13 cellular contexts compared by ENCODE assay signal in genomic region chr11:120945042-120945441, GRCh38.
DNase-seq lines count a peak whose midpoint lies in the region; ATAC-seq, FAIRE-seq and TF ChIP-seq lines count a peak whose summit lies in the region.
"Had no signal": no experiment of that assay in that cellular context is flagged by ENCODE, and none has a peak within 500 bp of the region (broad histone marks: within the 10 kb centered on the region; RNA-seq: fewer than 3 reads in every experiment).

No MANE protein-coding gene starts in this region.

- H3K4me3 ChIP-seq in GM23338 (no peak overlapping the region), Panc1 (ENCODE audit: low read depth in 2 of 2, low read length in 2 of 2) (no peak overlapping the region), keratinocyte (ENCODE audit: control insufficient read depth in 2 of 3, extremely low read depth in 1 of 3, insufficient read depth in 2 of 3, low read depth in 1 of 3, low read length in 3 of 3) (no peak overlapping the region)

- no peak overlapping the region for H3K27ac Mint-ChIP-seq in GM23338
- H3K27ac Mint-ChIP-seq: activated T-cell treated with anti-CD3 and anti-CD28 coated beads, Interleukin-2, amount 50 U/mL, for 24 hours; CD8-positive, alpha-beta memory T cell; naive thymus-derived CD4-positive, alpha-beta T cell had no signal

- no peak overlapping the region for H3K27ac ChIP-seq in GM23338 (ENCODE audit: low read depth)
- no peak overlapping the region for H3K27ac ChIP-seq in Panc1 (ENCODE audit: low read length)
- H3K27ac ChIP-seq in keratinocyte (ENCODE audit: control insufficient read depth, insufficient read depth, low read length), result no peak overlapping the region

- POLR2A ChIA-PET in Panc1 (lab: Charles Lee), result interaction anchor here (0.5 kb wide), 1 partner anchor 735 kb away, joined by 3 read pairs; no protein-coding TSS in a partner anchor

- H3K79me2 ChIP-seq in GM23338 (replicated peaks; ENCODE audit: insufficient read depth) (no peaks in the 10 kb centered on the region), keratinocyte (ENCODE audit: control insufficient read depth, insufficient read depth, low read length) (no peaks in the 10 kb centered on the region)

- BruUV-seq in Panc1 (replicated peaks; lab: Mats Ljungman, UMichigan), result no TSS peak

- ATAC-seq in GM23338 (no peak), Panc1 (no peak), HG02870 (IDR thresholded peaks at IDR 0.05; ENCODE audit: unreplicated experiment) (no peak)
- ATAC-seq: naive thymus-derived CD4-positive, alpha-beta T cell had no signal

- H4K20me1 ChIP-seq in GM23338 (replicated peaks; ENCODE audit: insufficient read depth), result no peaks in the 10 kb centered on the region
- H4K20me1 ChIP-seq in keratinocyte (ENCODE audit: control insufficient read depth, extremely low read depth, insufficient read depth, low read length), result no peaks in the 10 kb centered on the region

- H3F3A ChIP-seq in GM23338 (replicated peaks; ENCODE audit: low read depth), result no peaks in the 10 kb centered on the region

- TF ChIP-seq CTCF in GM23338 (conservative IDR thresholded peaks at IDR 0.05; ENCODE audit: low read depth in 2 of 2) (peak; percentile 73 to 77), Panc1 (IDR thresholded peaks at IDR 0.05) (peak; percentile 56), keratinocyte (optimal IDR thresholded peaks at IDR 0.05 in 1 of 3, IDR thresholded peaks at IDR 0.05 in 1 of 3, conservative IDR thresholded peaks at IDR 0.05 in 1 of 3; ENCODE audit: extremely low read depth in 1 of 3, insufficient read depth in 2 of 3, low read length in 3 of 3) (peak; percentile 24 to 40 (median 32))

- peaks cover 11% of the 10 kb centered on the region for H3K9me3 Mint-ChIP-seq in GM23338

- H3K4me1 Mint-ChIP-seq in GM23338, result peaks cover 4% of the 10 kb centered on the region; the same call in 1 of the 3 replicates
- H3K4me1 Mint-ChIP-seq: CD8-positive, alpha-beta memory T cell; naive thymus-derived CD4-positive, alpha-beta T cell had no signal

- CTCF ChIA-PET in Panc1 (lab: Charles Lee), result interaction anchor here (0.6 to 0.7 kb wide), 2 partner anchors 346 to 432 kb away, joined by 3 to 5 read pairs; no protein-coding TSS in a partner anchor

- DNase-seq in CD1c-positive myeloid dendritic cell (ENCODE audit: extremely low spot score) (peak; percentile 14), GM23338 (ENCODE audit: low spot score) (peak; percentile 47), Panc1 (ENCODE audit: low read depth, low spot score) (no peak), keratinocyte (ENCODE audit: low read depth, low spot score) (no peak), activated gamma-delta T cell (lab: John Stamatoyannopoulos, UW) (no peak)
- DNase-seq in activated naive CD4-positive, alpha-beta T cell treated with anti-CD3 and anti-CD28 coated beads, Interleukin-2, amount 50 U/mL, for 16 hours, result no peak
- DNase-seq: activated T-cell treated with anti-CD3 and anti-CD28 coated beads, Interleukin-2, amount 50 U/mL, for 24 hours; amygdala; CD8-positive, alpha-beta memory T cell; naive thymus-derived CD4-positive, alpha-beta T cell; NCI-H1436; NCI-H748 treated with DMSO at 0.1 percent for 48 hours had no signal

- no peak overlapping the region for H3K9ac ChIP-seq in keratinocyte (ENCODE audit: control insufficient read depth, extremely low read depth, insufficient read depth, low read length)

- H3K4me3 Mint-ChIP-seq in GM23338, result no peak overlapping the region
- H3K4me3 Mint-ChIP-seq: activated T-cell treated with anti-CD3 and anti-CD28 coated beads, Interleukin-2, amount 50 U/mL, for 24 hours; CD8-positive, alpha-beta memory T cell; naive thymus-derived CD4-positive, alpha-beta T cell had no signal

- H3K4me1 ChIP-seq in GM23338 (ENCODE audit: insufficient read depth), result no peaks in the 10 kb centered on the region
- no peaks in the 10 kb centered on the region for H3K4me1 ChIP-seq in Panc1 (ENCODE audit: control insufficient read depth, insufficient read depth, low read length)
- no peaks in the 10 kb centered on the region for H3K4me1 ChIP-seq in keratinocyte (ENCODE audit: control insufficient read depth, extremely low read depth, insufficient read depth, low read length)

- intact Hi-C loops in Panc1 (cut with micrococcal nuclease; ENCODE audit: unreplicated experiment), result no loop called here

- in situ Hi-C loops in Panc1 (cut with HindIII; ENCODE audit: low pct_unique_long_range_greater_than_20kb, low sequenced_read_pairs), result no loop called here

- H3K9me3 ChIP-seq in Panc1 (ENCODE audit: control insufficient read depth, insufficient read depth, low read depth, low read length) (0 out of 2 replicates have a peak, but pooled peaks cover 4% of the 10 kb centered on the region), keratinocyte (ENCODE audit: control insufficient read depth, low read depth, low read length) (peaks cover 1% of the 10 kb centered on the region)

- no peaks in the 10 kb centered on the region for H3K27me3 ChIP-seq in GM23338 (ENCODE audit: insufficient read depth)
- H3K27me3 ChIP-seq in Panc1 (ENCODE audit: control insufficient read depth, insufficient read depth, low read length), result peaks cover 33% of the 10 kb centered on the region
- H3K27me3 ChIP-seq in keratinocyte (ENCODE audit: control insufficient read depth, extremely low read depth, insufficient read depth, low read length), result no peaks in the 10 kb centered on the region

- no peaks in the 10 kb centered on the region for H3K36me3 ChIP-seq in GM23338 (ENCODE audit: insufficient read depth)
- H3K36me3 ChIP-seq in Panc1 (ENCODE audit: control insufficient read depth, insufficient read depth, low read length), result no peaks in the 10 kb centered on the region
- no peaks in the 10 kb centered on the region for H3K36me3 ChIP-seq in keratinocyte (ENCODE audit: control insufficient read depth in 2 of 2, extremely low read depth in 1 of 2, insufficient read depth in 2 of 2, low read length in 2 of 2)

- peaks cover 3% of the 10 kb centered on the region for H3K27me3 Mint-ChIP-seq in GM23338 (ENCODE audit: insufficient read depth, low read depth, poor library complexity)

- 0 out of 2 replicates have a peak, but pooled peaks cover 5% of the 10 kb centered on the region for H3K9me2 ChIP-seq in GM23338 (ENCODE audit: insufficient read depth)

- H2AFZ ChIP-seq in GM23338 (no peak overlapping the region), keratinocyte (ENCODE audit: control insufficient read depth, low read length) (no peak overlapping the region)

- H3K4me2 ChIP-seq in GM23338 (no peak overlapping the region), keratinocyte (ENCODE audit: control insufficient read depth, extremely low read depth, insufficient read depth, low read depth, low read length) (no peak overlapping the region)

- peaks cover 15% of the 10 kb centered on the region; the same call in 2 of the 3 replicates for H3K36me3 Mint-ChIP-seq in GM23338 (ENCODE audit: low read depth)

- H3K9me1 ChIP-seq in keratinocyte (ENCODE audit: control insufficient read depth, extremely low read depth, insufficient read depth, low read length), result no peaks in the 10 kb centered on the region

- dilution Hi-C loops in keratinocyte (cut with MboI; ENCODE audit: extremely low pct_ligation_motif_present, low sequenced_read_pairs), result loop anchor here (25.0 kb wide), 1 partner anchor 433 kb away; the partner anchor contains the start of gene GRIK4

- no peak for FAIRE-seq in keratinocyte (lab: Jason Lieb, UNC)

TF ChIP-seq in GM23338, 12 proteins besides CTCF, POLR2A, EP300 and RAD21 (continues in another document):
- TF ChIP-seq POLR2AphosphoS5 (IDR thresholded peaks at IDR 0.05; ENCODE audit: low read depth), result no peak
- TF ChIP-seq CREB1 (CRISPR knock-in tag; IDR thresholded peaks at IDR 0.05; ENCODE audit: low read depth), result no peak
- no peak for TF ChIP-seq NANOG (IDR thresholded peaks at IDR 0.05; ENCODE audit: borderline replicate concordance)
- TF ChIP-seq ZNF331 (CRISPR knock-in tag; IDR thresholded peaks at IDR 0.05; ENCODE audit: low read depth), result no peak
- no peak for TF ChIP-seq REST (IDR thresholded peaks at IDR 0.05; ENCODE audit: unreplicated experiment)
- TF ChIP-seq STAT1 (IDR thresholded peaks at IDR 0.05; ENCODE audit: unreplicated experiment), result no peak
- no peak for TF ChIP-seq JUNB (IDR thresholded peaks at IDR 0.05; ENCODE audit: unreplicated experiment)

Comparison
In these comparisons a context has a peak if more than half of its experiments do, and no peak if none do; other contexts are left out.
1. DNase-seq: peak in CD1c-positive myeloid dendritic cell (single experiment) and GM23338 (single experiment); none in Panc1 (single experiment), keratinocyte (single experiment), activated gamma-delta T cell (single experiment) and activated naive CD4-positive, alpha-beta T cell treated with anti-CD3 and anti-CD28 coated beads, Interleukin-2, amount 50 U/mL, for 16 hours (single experiment).
2. Peak in every context shown above with its lines, with median percentiles within 50 percentile points of each other: CTCF ChIP-seq.